Comparison of ENCODE assay signal across 8 cellular contexts in genomic region chr15:25933456-25934158, GRCh38.
DNase-seq lines count a peak whose midpoint lies in the region; ATAC-seq and TF ChIP-seq lines count a peak whose summit lies in the region.

No MANE protein-coding gene starts in this region.

- DNase-seq in CD8-positive, alpha-beta T cell, result peak; percentile 34 to 81 (median 64)
- peak; percentile 34 for DNase-seq in HEK293T (ENCODE audit: extremely low spot score)
- peak; percentile 62 for DNase-seq in NOMO-1 treated with dmso at 0.1 percent for 144 hours (lab: John Stamatoyannopoulos, UW; ENCODE audit: unreplicated experiment)
- peak; percentile 79 for DNase-seq in activated T-cell treated with anti-CD3 and anti-CD28 coated beads, Interleukin-2, amount 50 U/mL, for 24 hours
- peak; percentile 85 for DNase-seq in fibroblast of mammary gland (ENCODE audit: low read depth)
- DNase-seq in natural killer cell treated with Interleukin-12 subunit alpha and Interleukin-12 subunit beta and Interleukin-15 and Interleukin-18, amount 100 ng/mL, for 72 hours (ENCODE audit: low spot score), result peak; percentile 64
- peak; percentile 26 to 63 for DNase-seq in stimulated activated effector memory CD8-positive, alpha-beta T cell treated with anti-CD3 and anti-CD28 coated beads, Interleukin-12 subunit alpha, Interleukin-12 subunit beta, amount 100 ng/mL, for 72 hours (ENCODE audit: low spot score in 2 of 2)

- H3K4me3 ChIP-seq in CD8-positive, alpha-beta T cell (ENCODE audit: low read depth, low read length), result peak overlapping the region; percentile 33
- H3K4me3 ChIP-seq in fibroblast of mammary gland (ENCODE audit: control insufficient read depth, low read depth, low read length), result peak overlapping the region; percentile 37

- ATAC-seq in CD8-positive, alpha-beta T cell, result peak; percentile 97
- peak; percentile 87 to 90 for ATAC-seq in natural killer cell treated with Interleukin-12 subunit alpha and Interleukin-12 subunit beta and Interleukin-15 and Interleukin-18, amount 100 ng/mL, for 72 hours
- peak; percentile 93 for ATAC-seq in stimulated activated effector memory CD8-positive, alpha-beta T cell treated with anti-CD3 and anti-CD28 coated beads, Interleukin-12 subunit alpha, Interleukin-12 subunit beta, amount 100 ng/mL, for 72 hours
- no peak for ATAC-seq in GM19328 (IDR thresholded peaks at IDR 0.05; ENCODE audit: unreplicated experiment)

- H3K36me3 Mint-ChIP-seq in CD8-positive, alpha-beta T cell, result no peaks in the 10 kb centered on the region
- no peaks in the 10 kb centered on the region for H3K36me3 Mint-ChIP-seq in activated T-cell treated with anti-CD3 and anti-CD28 coated beads, Interleukin-2, amount 50 U/mL, for 24 hours (ENCODE audit: low read depth)
- peaks cover 10% of the 10 kb centered on the region for H3K36me3 Mint-ChIP-seq in natural killer cell treated with Interleukin-12 subunit alpha and Interleukin-12 subunit beta and Interleukin-15 and Interleukin-18, amount 100 ng/mL, for 72 hours
- no peaks in the 10 kb centered on the region for H3K36me3 Mint-ChIP-seq in stimulated activated effector memory CD8-positive, alpha-beta T cell treated with anti-CD3 and anti-CD28 coated beads, Interleukin-12 subunit alpha, Interleukin-12 subunit beta, amount 100 ng/mL, for 72 hours

- intact Hi-C loops in CD8-positive, alpha-beta T cell (cut with DNase I, micrococcal nuclease), result loop anchor here (1.0 to 10.0 kb wide), 8 partner anchors 66 to 426 kb away; no protein-coding TSS in a partner anchor

- H3K27me3 ChIP-seq in CD8-positive, alpha-beta T cell (ENCODE audit: insufficient read depth, low read length), result no peaks in the 10 kb centered on the region

- no peak overlapping the region for H3K27ac Mint-ChIP-seq in CD8-positive, alpha-beta T cell
- peak overlapping the region; percentile 93 for H3K27ac Mint-ChIP-seq in activated T-cell treated with anti-CD3 and anti-CD28 coated beads, Interleukin-2, amount 50 U/mL, for 24 hours
- peak overlapping the region in 1 of 2 donors; percentile 70 for H3K27ac Mint-ChIP-seq in natural killer cell treated with Interleukin-12 subunit alpha and Interleukin-12 subunit beta and Interleukin-15 and Interleukin-18, amount 100 ng/mL, for 72 hours
- H3K27ac Mint-ChIP-seq in stimulated activated effector memory CD8-positive, alpha-beta T cell treated with anti-CD3 and anti-CD28 coated beads, Interleukin-12 subunit alpha, Interleukin-12 subunit beta, amount 100 ng/mL, for 72 hours, result peak overlapping the region; percentile 74

- H3K4me3 Mint-ChIP-seq in CD8-positive, alpha-beta T cell, result peak overlapping the region; percentile 86
- peak overlapping the region; percentile 82 for H3K4me3 Mint-ChIP-seq in activated T-cell treated with anti-CD3 and anti-CD28 coated beads, Interleukin-2, amount 50 U/mL, for 24 hours
- H3K4me3 Mint-ChIP-seq in natural killer cell treated with Interleukin-12 subunit alpha and Interleukin-12 subunit beta and Interleukin-15 and Interleukin-18, amount 100 ng/mL, for 72 hours, result peak overlapping the region; percentile 82
- peak overlapping the region; percentile 70 for H3K4me3 Mint-ChIP-seq in stimulated activated effector memory CD8-positive, alpha-beta T cell treated with anti-CD3 and anti-CD28 coated beads, Interleukin-12 subunit alpha, Interleukin-12 subunit beta, amount 100 ng/mL, for 72 hours

- H3K27me3 Mint-ChIP-seq in CD8-positive, alpha-beta T cell (ENCODE audit: low read depth), result peaks cover 6% of the 10 kb centered on the region
- peaks cover 4% of the 10 kb centered on the region for H3K27me3 Mint-ChIP-seq in activated T-cell treated with anti-CD3 and anti-CD28 coated beads, Interleukin-2, amount 50 U/mL, for 24 hours
- peaks cover 9 to 19% of the 10 kb centered on the region in 2 donors for H3K27me3 Mint-ChIP-seq in natural killer cell treated with Interleukin-12 subunit alpha and Interleukin-12 subunit beta and Interleukin-15 and Interleukin-18, amount 100 ng/mL, for 72 hours

- no peaks in the 10 kb centered on the region for H3K36me3 ChIP-seq in CD8-positive, alpha-beta T cell (ENCODE audit: insufficient read depth, low read length)

- H3K27ac ChIP-seq in CD8-positive, alpha-beta T cell (ENCODE audit: low read depth, low read length), result no peak overlapping the region

- POLR2A ChIA-PET in CD8-positive, alpha-beta T cell (lab: Charles Lee), result interaction anchor here (0.7 kb wide), 1 partner anchor 48 kb away, joined by 4 read pairs; no protein-coding TSS in a partner anchor
- POLR2A ChIA-PET in HEK293T (lab: Yijun Ruan, JAX), result no interaction called here

- peaks cover 4% of the 10 kb centered on the region for H3K9me3 Mint-ChIP-seq in CD8-positive, alpha-beta T cell
- peaks cover 4% of the 10 kb centered on the region for H3K9me3 Mint-ChIP-seq in activated T-cell treated with anti-CD3 and anti-CD28 coated beads, Interleukin-2, amount 50 U/mL, for 24 hours
- H3K9me3 Mint-ChIP-seq in natural killer cell treated with Interleukin-12 subunit alpha and Interleukin-12 subunit beta and Interleukin-15 and Interleukin-18, amount 100 ng/mL, for 72 hours, result no peaks in the 10 kb centered on the region
- H3K9me3 Mint-ChIP-seq in stimulated activated effector memory CD8-positive, alpha-beta T cell treated with anti-CD3 and anti-CD28 coated beads, Interleukin-12 subunit alpha, Interleukin-12 subunit beta, amount 100 ng/mL, for 72 hours, result peaks cover 5% of the 10 kb centered on the region

- no peaks in the 10 kb centered on the region for H3K9me3 ChIP-seq in CD8-positive, alpha-beta T cell (ENCODE audit: low read length)

- peaks cover 8% of the 10 kb centered on the region for H3K4me1 Mint-ChIP-seq in CD8-positive, alpha-beta T cell (ENCODE audit: low read depth)
- peaks cover 10% of the 10 kb centered on the region for H3K4me1 Mint-ChIP-seq in activated T-cell treated with anti-CD3 and anti-CD28 coated beads, Interleukin-2, amount 50 U/mL, for 24 hours (ENCODE audit: low read depth)
- peaks cover 4 to 6% of the 10 kb centered on the region in 2 donors for H3K4me1 Mint-ChIP-seq in natural killer cell treated with Interleukin-12 subunit alpha and Interleukin-12 subunit beta and Interleukin-15 and Interleukin-18, amount 100 ng/mL, for 72 hours (ENCODE audit: low read depth in 2 of 2)
- H3K4me1 Mint-ChIP-seq in stimulated activated effector memory CD8-positive, alpha-beta T cell treated with anti-CD3 and anti-CD28 coated beads, Interleukin-12 subunit alpha, Interleukin-12 subunit beta, amount 100 ng/mL, for 72 hours, result peaks cover 7% of the 10 kb centered on the region

- peak; percentile 67 for TF ChIP-seq CTCF in CD8-positive, alpha-beta T cell (IDR thresholded peaks at IDR 0.05)
- peak; percentile 92 for TF ChIP-seq CTCF in fibroblast of mammary gland (conservative IDR thresholded peaks at IDR 0.05; ENCODE audit: control insufficient read depth, insufficient read depth, low read depth, low read length)

- H3K4me1 ChIP-seq in CD8-positive, alpha-beta T cell (ENCODE audit: insufficient read depth, low read length), result peaks cover 7% of the 10 kb centered on the region

- CTCF ChIA-PET in CD8-positive, alpha-beta T cell (lab: Charles Lee), result interaction anchor here (0.5 to 4.1 kb wide), 35 partner anchors 9 to 433 kb away, joined by 3 to 26 read pairs (median 4); partner anchors contain the start of gene ATP10A
- CTCF ChIA-PET in HEK293T (lab: Yijun Ruan, JAX), result interaction anchor here (0.6 to 1.5 kb wide), 5 partner anchors 8 to 239 kb away, joined by 3 to 5 read pairs (median 3); no protein-coding TSS in a partner anchor

TF ChIP-seq in HEK293T, 16 proteins besides CTCF, POLR2A, EP300 and RAD21:
- TF ChIP-seq SUZ12 (IDR thresholded peaks at IDR 0.05) (no peak), ZNF384 (IDR thresholded peaks at IDR 0.05) (peak; percentile 88)

Comparison
In these comparisons a context has a peak if more than half of its experiments do, and no peak if none do; other contexts are left out.
1. DNase-seq: peak in every context shown above with its lines; median percentile 85 in fibroblast of mammary gland; 79 in activated T-cell treated with anti-CD3 and anti-CD28 coated beads, Interleukin-2, amount 50 U/mL, for 24 hours; 64 in CD8-positive, alpha-beta T cell; 64 in natural killer cell treated with Interleukin-12 subunit alpha and Interleukin-12 subunit beta and Interleukin-15 and Interleukin-18, amount 100 ng/mL, for 72 hours; 62 in NOMO-1 treated with dmso at 0.1 percent for 144 hours; 44 in stimulated activated effector memory CD8-positive, alpha-beta T cell treated with anti-CD3 and anti-CD28 coated beads, Interleukin-12 subunit alpha, Interleukin-12 subunit beta, amount 100 ng/mL, for 72 hours; 34 in HEK293T.